Comparison of ENCODE assay signal across 8 cellular contexts in genomic region chr3:124565013-124565412, GRCh38.
DNase-seq lines count a peak whose midpoint lies in the region; ATAC-seq and TF ChIP-seq lines count a peak whose summit lies in the region.

No MANE protein-coding gene starts in this region.

- TF ChIP-seq CTCF in OCI-LY1 (IDR thresholded peaks at IDR 0.05; ENCODE audit: low read length): peak; percentile 85
- peak; percentile 86 for TF ChIP-seq CTCF in fibroblast of mammary gland (conservative IDR thresholded peaks at IDR 0.05; ENCODE audit: control insufficient read depth, insufficient read depth, low read depth, low read length)
- TF ChIP-seq CTCF in nephron (IDR thresholded peaks at IDR 0.05; ENCODE audit: unreplicated experiment in 3 of 3): peak; percentile 83 to 96 (median 91)
- peak; percentile 82 to 92 (median 87) for TF ChIP-seq CTCF in transverse colon (IDR thresholded peaks at IDR 0.05)

- TF ChIP-seq POLR2A in transverse colon (IDR thresholded peaks at IDR 0.05): no peak

- 0 out of 2 replicates have a peak, but pooled peaks cover 3% of the 10 kb centered on the region for H3K27me3 ChIP-seq in OCI-LY1 (ENCODE audit: insufficient read depth, low read length)
- no peaks in the 10 kb centered on the region for H3K27me3 ChIP-seq in transverse colon

- intact Hi-C loops in transverse colon (cut with DNase I; ENCODE audit: low total_unique reads): loop anchor here (2.0 to 10.0 kb wide), 2 partner anchors 124 to 340 kb away; no protein-coding TSS in a partner anchor

- H3K79me2 ChIP-seq in OCI-LY1 (ENCODE audit: insufficient read depth, low read length): no peaks in the 10 kb centered on the region

- in situ Hi-C loops in transverse colon (cut with MboI; ENCODE audit: low pct_ligation_motif_present in 1 of 4, low pct_unique_long_range_greater_than_20kb in 1 of 4, low sequenced_read_pairs in 3 of 4): loop anchor here in 2 of 4 donors (25.0 kb wide), 1 partner anchor 347 kb away; no protein-coding TSS in a partner anchor

- no peak overlapping the region for H3K4me2 ChIP-seq in OCI-LY1 (ENCODE audit: low read length)

- H3K4me3 ChIP-seq in OCI-LY1 (ENCODE audit: low read depth, low read length, poor library complexity, severe bottlenecking) (no peak overlapping the region), fibroblast of mammary gland (ENCODE audit: control insufficient read depth, low read depth, low read length) (no peak overlapping the region), transverse colon (no peak overlapping the region)

- no peaks in the 10 kb centered on the region for H3K9me2 ChIP-seq in OCI-LY1 (ENCODE audit: low read depth, low read length)

- H3K9ac ChIP-seq in OCI-LY1 (ENCODE audit: low read length): no peak overlapping the region

- peaks cover 4% of the 10 kb centered on the region for H3K27me3 Mint-ChIP-seq in nephron (ENCODE audit: low read depth)

- H3K27ac Mint-ChIP-seq in nephron: no peak overlapping the region

- H3F3A ChIP-seq in OCI-LY1 (ENCODE audit: insufficient read depth, low read length): no peaks in the 10 kb centered on the region

- H3K9me3 ChIP-seq in OCI-LY1 (ENCODE audit: low read length): no peaks in the 10 kb centered on the region
- H3K9me3 ChIP-seq in transverse colon: no peaks in the 10 kb centered on the region

- no peak overlapping the region for H3K27ac ChIP-seq in OCI-LY1 (ENCODE audit: low read depth, low read length, poor library complexity, severe bottlenecking)
- H3K27ac ChIP-seq in transverse colon: no peak overlapping the region

- no peak overlapping the region for H2AFZ ChIP-seq in OCI-LY1 (ENCODE audit: low read length)

- no peak overlapping the region for H3K4me3 Mint-ChIP-seq in nephron

- WGBS in transverse colon (ENCODE audit: low coverage in 1 of 2), 2 donors: 19% methylated on average over 5 of the region's 5 CpGs; no CpG with 5 or more reads in 1 of the 2 donors

- no peaks in the 10 kb centered on the region for H3K4me1 ChIP-seq in OCI-LY1 (ENCODE audit: insufficient read depth, low read length, severe bottlenecking)
- peaks cover 0 to 2% (median 0%) of the 10 kb centered on the region in 4 donors for H3K4me1 ChIP-seq in transverse colon

- H3K36me3 ChIP-seq in OCI-LY1 (ENCODE audit: insufficient read depth, low read length): no peaks in the 10 kb centered on the region
- no peaks in the 10 kb centered on the region for H3K36me3 ChIP-seq in transverse colon

- TF ChIP-seq EP300 in transverse colon (IDR thresholded peaks at IDR 0.05; ENCODE audit: low read depth): no peak

- DNase-seq in COR-L47 (lab: John Stamatoyannopoulos, UW): peak; percentile 79
- peak; percentile 96 for DNase-seq in HT-29 (ENCODE audit: low spot score)
- peak; percentile 62 to 63 for DNase-seq in activated T-cell treated with anti-CD3 and anti-CD28 coated beads, Interleukin-2, amount 50 U/mL, for 48 hours
- DNase-seq in fibroblast of mammary gland (ENCODE audit: low read depth): peak; percentile 76
- peak; percentile 77 for DNase-seq in transverse colon

- no peaks in the 10 kb centered on the region for H3K9me3 Mint-ChIP-seq in nephron

- ATAC-seq in HG02798 (IDR thresholded peaks at IDR 0.05; ENCODE audit: poor library complexity, unreplicated experiment): no peak

- H3K36me3 Mint-ChIP-seq in nephron (ENCODE audit: low read depth): no peaks in the 10 kb centered on the region

- peaks cover 28% of the 10 kb centered on the region for H3K4me1 Mint-ChIP-seq in nephron

- no peaks in the 10 kb centered on the region for H4K20me1 ChIP-seq in OCI-LY1 (ENCODE audit: insufficient read depth, low read length)
